1 cellular context compared by ENCODE assay signal in the genomic region with DNA sequence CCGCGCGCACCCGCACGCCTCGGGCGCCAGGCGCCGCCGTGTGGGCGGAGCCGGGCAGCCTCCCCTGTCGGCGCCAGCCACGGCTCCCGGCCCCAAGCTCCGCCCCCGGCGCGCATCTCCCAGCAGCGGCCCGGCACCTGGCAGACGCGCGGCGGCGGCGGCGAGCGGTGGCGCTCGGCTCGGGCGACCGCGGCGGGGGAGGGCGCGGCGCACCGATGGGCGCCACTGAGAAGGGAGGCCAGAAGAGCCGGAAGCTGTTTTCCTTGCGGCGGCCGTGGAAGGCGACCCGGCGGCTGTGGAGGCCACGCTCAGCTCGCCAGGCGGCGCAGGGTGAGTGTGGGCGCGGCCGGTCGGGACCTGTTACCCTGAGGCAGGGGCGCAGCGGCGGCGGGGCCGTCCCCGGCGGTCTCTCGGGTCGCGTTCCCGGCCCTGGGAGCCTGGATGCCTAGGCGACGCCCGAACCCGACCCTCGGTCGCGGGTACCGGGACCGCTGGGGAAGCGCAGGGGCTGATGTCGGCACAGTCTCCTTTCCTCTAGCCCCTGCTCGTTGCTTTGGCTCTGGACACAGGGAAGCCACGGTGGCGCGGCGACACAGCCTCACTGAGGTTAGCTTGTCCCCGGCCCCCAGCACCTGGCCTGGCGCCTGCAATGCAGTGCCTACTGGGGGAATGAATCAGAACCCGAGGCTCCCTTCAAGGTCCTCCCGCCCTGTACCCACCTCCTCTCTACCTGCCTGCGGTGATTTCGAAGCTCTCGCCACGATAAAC.
TF ChIP-seq lines count a peak whose summit lies in the region.

No MANE protein-coding gene starts in this region.

TF ChIP-seq in HepG2, 621 proteins besides CTCF, POLR2A, EP300 and RAD21 (continued from another document and continues in another):
- TF ChIP-seq BRCA1 (CRISPR knock-in tag; IDR thresholded peaks at IDR 0.05) (0 out of 2 replicates have a peak, but pooled peaks have one; percentile 42), FLYWCH1 (CRISPR knock-in tag; IDR thresholded peaks at IDR 0.05) (peak; percentile 53; the same call in 1 of the 2 replicates), ZBTB38 (CRISPR knock-in tag; IDR thresholded peaks at IDR 0.05) (peak; percentile 31; the same call in 1 of the 2 replicates), YY1 (IDR thresholded peaks at IDR 0.05; ENCODE audit: insufficient read depth, insufficient replicate concordance, low read depth, low read length) (peak; percentile 17), YEATS4 (CRISPR knock-in tag; IDR thresholded peaks at IDR 0.05; ENCODE audit: borderline replicate concordance) (no peak; the same call in 1 of the 2 replicates), DNMT1 (CRISPR knock-in tag; IDR thresholded peaks at IDR 0.05) (0 out of 2 replicates have a peak, but pooled peaks have one; percentile 52), TCF12 (IDR thresholded peaks at IDR 0.05) (no peak), TCF12 (CRISPR knock-in tag; IDR thresholded peaks at IDR 0.05) (no peak), ERF (CRISPR knock-in tag; IDR thresholded peaks at IDR 0.05) (0 out of 2 replicates have a peak, but pooled peaks have one; percentile 14), ZNF777 (CRISPR knock-in tag; IDR thresholded peaks at IDR 0.05) (peak; percentile 58; the same call in 1 of the 2 replicates), ZNF709 (CRISPR knock-in tag; IDR thresholded peaks at IDR 0.05) (peak; percentile 62; the same call in 1 of the 2 replicates), CBX1 (IDR thresholded peaks at IDR 0.05; ENCODE audit: low read depth) (no peak)
- TF ChIP-seq, protein P1, sequence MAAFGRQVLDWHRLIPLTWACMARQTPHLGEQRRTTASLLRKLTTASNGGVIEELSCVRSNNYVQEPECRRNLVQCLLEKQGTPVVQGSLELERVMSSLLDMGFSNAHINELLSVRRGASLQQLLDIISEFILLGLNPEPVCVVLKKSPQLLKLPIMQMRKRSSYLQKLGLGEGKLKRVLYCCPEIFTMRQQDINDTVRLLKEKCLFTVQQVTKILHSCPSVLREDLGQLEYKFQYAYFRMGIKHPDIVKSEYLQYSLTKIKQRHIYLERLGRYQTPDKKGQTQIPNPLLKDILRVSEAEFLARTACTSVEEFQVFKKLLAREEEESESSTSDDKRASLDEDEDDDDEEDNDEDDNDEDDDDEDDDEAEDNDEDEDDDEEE (CRISPR knock-in tag; IDR thresholded peaks at IDR 0.05): peak; percentile 62; the same call in 1 of the 2 replicates
- TF ChIP-seq, protein P2, sequence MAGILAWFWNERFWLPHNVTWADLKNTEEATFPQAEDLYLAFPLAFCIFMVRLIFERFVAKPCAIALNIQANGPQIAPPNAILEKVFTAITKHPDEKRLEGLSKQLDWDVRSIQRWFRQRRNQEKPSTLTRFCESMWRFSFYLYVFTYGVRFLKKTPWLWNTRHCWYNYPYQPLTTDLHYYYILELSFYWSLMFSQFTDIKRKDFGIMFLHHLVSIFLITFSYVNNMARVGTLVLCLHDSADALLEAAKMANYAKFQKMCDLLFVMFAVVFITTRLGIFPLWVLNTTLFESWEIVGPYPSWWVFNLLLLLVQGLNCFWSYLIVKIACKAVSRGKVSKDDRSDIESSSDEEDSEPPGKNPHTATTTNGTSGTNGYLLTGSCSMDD (CRISPR knock-in tag; IDR thresholded peaks at IDR 0.05): peak; percentile 76; the same call in 1 of the 2 replicates
- TF ChIP-seq, protein P3, sequence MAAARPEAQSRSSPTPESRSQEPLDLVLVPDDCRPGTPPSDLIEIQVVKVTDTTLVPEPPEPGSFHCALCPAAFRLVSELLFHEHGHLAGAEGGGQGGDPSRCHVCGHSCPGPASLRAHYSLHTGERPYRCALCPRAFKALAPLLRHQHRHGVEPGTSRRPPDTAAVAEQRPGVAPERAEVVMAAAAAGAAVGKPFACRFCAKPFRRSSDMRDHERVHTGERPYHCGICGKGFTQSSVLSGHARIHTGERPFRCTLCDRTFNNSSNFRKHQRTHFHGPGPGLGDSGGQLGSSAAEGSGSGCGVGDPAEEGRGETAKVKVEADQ (CRISPR knock-in tag; IDR thresholded peaks at IDR 0.05; ENCODE audit: borderline replicate concordance): 0 out of 2 replicates have a peak, but pooled peaks have one; percentile 54
- TF ChIP-seq, protein P4, sequence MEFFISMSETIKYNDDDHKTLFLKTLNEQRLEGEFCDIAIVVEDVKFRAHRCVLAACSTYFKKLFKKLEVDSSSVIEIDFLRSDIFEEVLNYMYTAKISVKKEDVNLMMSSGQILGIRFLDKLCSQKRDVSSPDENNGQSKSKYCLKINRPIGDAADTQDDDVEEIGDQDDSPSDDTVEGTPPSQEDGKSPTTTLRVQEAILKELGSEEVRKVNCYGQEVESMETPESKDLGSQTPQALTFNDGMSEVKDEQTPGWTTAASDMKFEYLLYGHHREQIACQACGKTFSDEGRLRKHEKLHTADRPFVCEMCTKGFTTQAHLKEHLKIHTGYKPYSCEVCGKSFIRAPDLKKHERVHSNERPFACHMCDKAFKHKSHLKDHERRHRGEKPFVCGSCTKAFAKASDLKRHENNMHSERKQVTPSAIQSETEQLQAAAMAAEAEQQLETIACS (CRISPR knock-in tag; IDR thresholded peaks at IDR 0.05): peak; percentile 35; the same call in 1 of the 2 replicates
- TF ChIP-seq, protein P5, sequence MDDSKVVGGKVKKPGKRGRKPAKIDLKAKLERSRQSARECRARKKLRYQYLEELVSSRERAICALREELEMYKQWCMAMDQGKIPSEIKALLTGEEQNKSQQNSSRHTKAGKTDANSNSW (CRISPR knock-in tag; IDR thresholded peaks at IDR 0.05; ENCODE audit: borderline replicate concordance): peak; percentile 52; the same call in 1 of the 2 replicates
- TF ChIP-seq, protein P6, sequence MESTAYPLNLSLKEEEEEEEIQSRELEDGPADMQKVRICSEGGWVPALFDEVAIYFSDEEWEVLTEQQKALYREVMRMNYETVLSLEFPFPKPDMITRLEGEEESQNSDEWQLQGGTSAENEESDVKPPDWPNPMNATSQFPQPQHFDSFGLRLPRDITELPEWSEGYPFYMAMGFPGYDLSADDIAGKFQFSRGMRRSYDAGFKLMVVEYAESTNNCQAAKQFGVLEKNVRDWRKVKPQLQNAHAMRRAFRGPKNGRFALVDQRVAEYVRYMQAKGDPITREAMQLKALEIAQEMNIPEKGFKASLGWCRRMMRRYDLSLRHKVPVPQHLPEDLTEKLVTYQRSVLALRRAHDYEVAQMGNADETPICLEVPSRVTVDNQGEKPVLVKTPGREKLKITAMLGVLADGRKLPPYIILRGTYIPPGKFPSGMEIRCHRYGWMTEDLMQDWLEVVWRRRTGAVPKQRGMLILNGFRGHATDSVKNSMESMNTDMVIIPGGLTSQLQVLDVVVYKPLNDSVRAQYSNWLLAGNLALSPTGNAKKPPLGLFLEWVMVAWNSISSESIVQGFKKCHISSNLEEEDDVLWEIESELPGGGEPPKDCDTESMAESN (CRISPR knock-in tag; conservative IDR thresholded peaks at IDR 0.05): 0 out of 2 replicates have a peak, but pooled peaks have one; percentile 14
- TF ChIP-seq, protein P7, sequence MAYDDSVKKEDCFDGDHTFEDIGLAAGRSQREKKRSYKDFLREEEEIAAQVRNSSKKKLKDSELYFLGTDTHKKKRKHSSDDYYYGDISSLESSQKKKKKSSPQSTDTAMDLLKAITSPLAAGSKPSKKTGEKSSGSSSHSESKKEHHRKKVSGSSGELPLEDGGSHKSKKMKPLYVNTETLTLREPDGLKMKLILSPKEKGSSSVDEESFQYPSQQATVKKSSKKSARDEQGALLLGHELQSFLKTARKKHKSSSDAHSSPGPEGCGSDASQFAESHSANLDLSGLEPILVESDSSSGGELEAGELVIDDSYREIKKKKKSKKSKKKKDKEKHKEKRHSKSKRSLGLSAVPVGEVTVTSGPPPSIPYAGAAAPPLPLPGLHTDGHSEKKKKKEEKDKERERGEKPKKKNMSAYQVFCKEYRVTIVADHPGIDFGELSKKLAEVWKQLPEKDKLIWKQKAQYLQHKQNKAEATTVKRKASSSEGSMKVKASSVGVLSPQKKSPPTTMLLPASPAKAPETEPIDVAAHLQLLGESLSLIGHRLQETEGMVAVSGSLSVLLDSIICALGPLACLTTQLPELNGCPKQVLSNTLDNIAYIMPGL (CRISPR knock-in tag; IDR thresholded peaks at IDR 0.05; ENCODE audit: borderline replicate concordance in 1 of 2, low read depth in 1 of 2): peak in 1 of 2 experiments; percentile 53; a peak in 1 of 4 replicates
- TF ChIP-seq, protein P8, sequence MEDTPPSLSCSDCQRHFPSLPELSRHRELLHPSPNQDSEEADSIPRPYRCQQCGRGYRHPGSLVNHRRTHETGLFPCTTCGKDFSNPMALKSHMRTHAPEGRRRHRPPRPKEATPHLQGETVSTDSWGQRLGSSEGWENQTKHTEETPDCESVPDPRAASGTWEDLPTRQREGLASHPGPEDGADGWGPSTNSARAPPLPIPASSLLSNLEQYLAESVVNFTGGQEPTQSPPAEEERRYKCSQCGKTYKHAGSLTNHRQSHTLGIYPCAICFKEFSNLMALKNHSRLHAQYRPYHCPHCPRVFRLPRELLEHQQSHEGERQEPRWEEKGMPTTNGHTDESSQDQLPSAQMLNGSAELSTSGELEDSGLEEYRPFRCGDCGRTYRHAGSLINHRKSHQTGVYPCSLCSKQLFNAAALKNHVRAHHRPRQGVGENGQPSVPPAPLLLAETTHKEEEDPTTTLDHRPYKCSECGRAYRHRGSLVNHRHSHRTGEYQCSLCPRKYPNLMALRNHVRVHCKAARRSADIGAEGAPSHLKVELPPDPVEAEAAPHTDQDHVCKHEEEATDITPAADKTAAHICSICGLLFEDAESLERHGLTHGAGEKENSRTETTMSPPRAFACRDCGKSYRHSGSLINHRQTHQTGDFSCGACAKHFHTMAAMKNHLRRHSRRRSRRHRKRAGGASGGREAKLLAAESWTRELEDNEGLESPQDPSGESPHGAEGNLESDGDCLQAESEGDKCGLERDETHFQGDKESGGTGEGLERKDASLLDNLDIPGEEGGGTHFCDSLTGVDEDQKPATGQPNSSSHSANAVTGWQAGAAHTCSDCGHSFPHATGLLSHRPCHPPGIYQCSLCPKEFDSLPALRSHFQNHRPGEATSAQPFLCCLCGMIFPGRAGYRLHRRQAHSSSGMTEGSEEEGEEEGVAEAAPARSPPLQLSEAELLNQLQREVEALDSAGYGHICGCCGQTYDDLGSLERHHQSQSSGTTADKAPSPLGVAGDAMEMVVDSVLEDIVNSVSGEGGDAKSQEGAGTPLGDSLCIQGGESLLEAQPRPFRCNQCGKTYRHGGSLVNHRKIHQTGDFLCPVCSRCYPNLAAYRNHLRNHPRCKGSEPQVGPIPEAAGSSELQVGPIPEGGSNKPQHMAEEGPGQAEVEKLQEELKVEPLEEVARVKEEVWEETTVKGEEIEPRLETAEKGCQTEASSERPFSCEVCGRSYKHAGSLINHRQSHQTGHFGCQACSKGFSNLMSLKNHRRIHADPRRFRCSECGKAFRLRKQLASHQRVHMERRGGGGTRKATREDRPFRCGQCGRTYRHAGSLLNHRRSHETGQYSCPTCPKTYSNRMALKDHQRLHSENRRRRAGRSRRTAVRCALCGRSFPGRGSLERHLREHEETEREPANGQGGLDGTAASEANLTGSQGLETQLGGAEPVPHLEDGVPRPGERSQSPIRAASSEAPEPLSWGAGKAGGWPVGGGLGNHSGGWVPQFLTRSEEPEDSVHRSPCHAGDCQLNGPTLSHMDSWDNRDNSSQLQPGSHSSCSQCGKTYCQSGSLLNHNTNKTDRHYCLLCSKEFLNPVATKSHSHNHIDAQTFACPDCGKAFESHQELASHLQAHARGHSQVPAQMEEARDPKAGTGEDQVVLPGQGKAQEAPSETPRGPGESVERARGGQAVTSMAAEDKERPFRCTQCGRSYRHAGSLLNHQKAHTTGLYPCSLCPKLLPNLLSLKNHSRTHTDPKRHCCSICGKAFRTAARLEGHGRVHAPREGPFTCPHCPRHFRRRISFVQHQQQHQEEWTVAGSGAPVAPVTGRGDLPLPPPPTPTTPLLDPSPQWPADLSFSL (CRISPR knock-in tag; IDR thresholded peaks at IDR 0.05): peak; percentile 38; the same call in 1 of the 2 replicates
- TF ChIP-seq, protein P9, sequence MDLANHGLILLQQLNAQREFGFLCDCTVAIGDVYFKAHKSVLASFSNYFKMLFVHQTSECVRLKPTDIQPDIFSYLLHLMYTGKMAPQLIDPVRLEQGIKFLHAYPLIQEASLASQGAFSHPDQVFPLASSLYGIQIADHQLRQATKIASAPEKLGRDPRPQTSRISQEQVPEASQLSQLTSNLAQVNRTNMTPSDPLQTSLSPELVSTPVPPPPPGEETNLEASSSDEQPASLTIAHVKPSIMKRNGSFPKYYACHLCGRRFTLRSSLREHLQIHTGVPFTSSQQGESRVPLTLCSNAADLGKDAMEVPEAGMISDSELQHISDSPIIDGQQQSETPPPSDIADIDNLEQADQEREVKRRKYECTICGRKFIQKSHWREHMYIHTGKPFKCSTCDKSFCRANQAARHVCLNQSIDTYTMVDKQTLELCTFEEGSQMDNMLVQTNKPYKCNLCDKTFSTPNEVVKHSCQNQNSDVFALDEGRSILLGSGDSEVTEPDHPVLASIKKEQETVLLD (CRISPR knock-in tag; IDR thresholded peaks at IDR 0.05; ENCODE audit: low read depth): peak; percentile 63; the same call in 1 of the 2 replicates
- TF ChIP-seq, protein P10, sequence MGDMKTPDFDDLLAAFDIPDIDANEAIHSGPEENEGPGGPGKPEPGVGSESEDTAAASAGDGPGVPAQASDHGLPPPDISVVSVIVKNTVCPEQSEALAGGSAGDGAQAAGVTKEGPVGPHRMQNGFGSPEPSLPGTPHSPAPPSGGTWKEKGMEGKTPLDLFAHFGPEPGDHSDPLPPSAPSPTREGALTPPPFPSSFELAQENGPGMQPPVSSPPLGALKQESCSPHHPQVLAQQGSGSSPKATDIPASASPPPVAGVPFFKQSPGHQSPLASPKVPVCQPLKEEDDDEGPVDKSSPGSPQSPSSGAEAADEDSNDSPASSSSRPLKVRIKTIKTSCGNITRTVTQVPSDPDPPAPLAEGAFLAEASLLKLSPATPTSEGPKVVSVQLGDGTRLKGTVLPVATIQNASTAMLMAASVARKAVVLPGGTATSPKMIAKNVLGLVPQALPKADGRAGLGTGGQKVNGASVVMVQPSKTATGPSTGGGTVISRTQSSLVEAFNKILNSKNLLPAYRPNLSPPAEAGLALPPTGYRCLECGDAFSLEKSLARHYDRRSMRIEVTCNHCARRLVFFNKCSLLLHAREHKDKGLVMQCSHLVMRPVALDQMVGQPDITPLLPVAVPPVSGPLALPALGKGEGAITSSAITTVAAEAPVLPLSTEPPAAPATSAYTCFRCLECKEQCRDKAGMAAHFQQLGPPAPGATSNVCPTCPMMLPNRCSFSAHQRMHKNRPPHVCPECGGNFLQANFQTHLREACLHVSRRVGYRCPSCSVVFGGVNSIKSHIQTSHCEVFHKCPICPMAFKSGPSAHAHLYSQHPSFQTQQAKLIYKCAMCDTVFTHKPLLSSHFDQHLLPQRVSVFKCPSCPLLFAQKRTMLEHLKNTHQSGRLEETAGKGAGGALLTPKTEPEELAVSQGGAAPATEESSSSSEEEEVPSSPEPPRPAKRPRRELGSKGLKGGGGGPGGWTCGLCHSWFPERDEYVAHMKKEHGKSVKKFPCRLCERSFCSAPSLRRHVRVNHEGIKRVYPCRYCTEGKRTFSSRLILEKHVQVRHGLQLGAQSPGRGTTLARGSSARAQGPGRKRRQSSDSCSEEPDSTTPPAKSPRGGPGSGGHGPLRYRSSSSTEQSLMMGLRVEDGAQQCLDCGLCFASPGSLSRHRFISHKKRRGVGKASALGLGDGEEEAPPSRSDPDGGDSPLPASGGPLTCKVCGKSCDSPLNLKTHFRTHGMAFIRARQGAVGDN (CRISPR knock-in tag; IDR thresholded peaks at IDR 0.05): peak; percentile 83
